ENCODE assay signal across 8 cellular contexts in the genomic region with DNA sequence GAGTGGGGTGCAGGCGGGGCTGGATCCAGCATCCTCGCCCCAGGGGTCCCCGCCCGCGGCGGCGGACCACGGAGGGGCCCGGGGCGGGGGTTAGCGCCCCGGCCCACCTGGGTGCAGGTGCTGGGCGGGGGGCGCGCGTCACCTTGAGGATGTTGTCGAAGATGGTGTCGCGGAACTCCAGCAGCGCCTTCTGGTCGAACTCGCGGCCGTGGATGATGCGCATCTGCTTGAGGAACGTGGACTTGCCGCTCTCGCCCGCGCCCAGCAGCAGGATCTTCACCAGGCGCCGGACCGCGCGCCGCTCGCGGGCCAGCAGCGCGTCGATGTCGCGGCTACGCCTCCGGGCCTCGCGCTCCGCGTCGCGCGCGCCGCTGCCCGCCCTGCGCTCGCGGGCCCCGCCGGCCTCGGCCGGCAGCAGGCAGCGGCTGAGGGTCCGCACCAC. TPM values are rescaled to one million over a fixed set of nuclear protein-coding genes. Genes with fewer than 3 reads are reported as not detected.
A peak's percentile ranks its signal among the peaks of the same experiment; 100 is the strongest.
DNase-seq lines count a peak whose midpoint lies in the region; ATAC-seq, FAIRE-seq and TF ChIP-seq lines count a peak whose summit lies in the region.

No MANE protein-coding gene starts in this region.

- peaks cover 23 to 26% of the 10 kb centered on the region in 2 experiments for H3K4me1 Mint-ChIP-seq in H9
- peaks cover 28 to 40% of the 10 kb centered on the region in 2 donors for H3K4me1 Mint-ChIP-seq in immature natural killer cell

- no peaks in the 10 kb centered on the region for H3K27me3 ChIP-seq in H9 (ENCODE audit: insufficient read depth, low read length)
- no peaks in the 10 kb centered on the region for H3K27me3 ChIP-seq in Panc1 (ENCODE audit: control insufficient read depth, insufficient read depth, low read length)
- no peaks in the 10 kb centered on the region for H3K27me3 ChIP-seq in GM12878 (replicated peaks in 1 of 2; ENCODE audit: control insufficient read depth in 2 of 2, insufficient read depth in 2 of 2, low read length in 1 of 2)

- H3T11ph ChIP-seq in H9 (ENCODE audit: low read length) = no peak overlapping the region

- H3K27ac ChIP-seq in C4-2B (peak overlapping the region; percentile 73), H9 (ENCODE audit: insufficient read length, low read depth, low read length) (no peak overlapping the region), Panc1 (ENCODE audit: low read length) (peak overlapping the region; percentile 75; the same call in 1 of the 2 replicates), GM12878 (ENCODE audit: control insufficient read depth, insufficient read depth) (peak overlapping the region; percentile 33; the same call in 1 of the 2 replicates)

- RAD21 ChIA-PET in GM12878 (lab: Charles Lee; ENCODE audit: unreplicated experiment) = no interaction called here

- no peaks in the 10 kb centered on the region for H3K9me3 ChIP-seq in H9 (ENCODE audit: control insufficient read depth, low read depth, low read length)
- no peaks in the 10 kb centered on the region for H3K9me3 ChIP-seq in Panc1 (ENCODE audit: control insufficient read depth, insufficient read depth, low read depth, low read length)
- no peaks in the 10 kb centered on the region for H3K9me3 ChIP-seq in GM12878 (replicated peaks; ENCODE audit: control insufficient read depth, insufficient read depth, low read length)

- POLR2A ChIA-PET in Panc1 (lab: Charles Lee) = no interaction called here
- POLR2A ChIA-PET in GM12878 (lab: Charles Lee) = interaction anchor here (0.6 to 1.4 kb wide), 3 partner anchors 19 to 68 kb away, joined by 3 to 4 read pairs (median 4); no protein-coding TSS in a partner anchor

- H3K79me2 ChIP-seq in H9 (ENCODE audit: insufficient read depth, low read length) (peaks cover 34% of the 10 kb centered on the region), GM12878 (ENCODE audit: control insufficient read depth, insufficient read depth, low read length) (peaks cover 4% of the 10 kb centered on the region)

- CTCF ChIA-PET in Panc1 (lab: Charles Lee) = no interaction called here
- CTCF ChIA-PET in GM12878 (lab: Yijun Ruan, JAX) = no interaction called here

- no peak overlapping the region for H3K56ac ChIP-seq in H9 (ENCODE audit: insufficient read length, low read depth, low read length)

- H3K27ac Mint-ChIP-seq in H9 (no peak overlapping the region; a peak in 1 of 7 replicates), immature natural killer cell (peak overlapping the region in 3 of 6 donors; percentile 27 to 71 (median 69))

- in situ Hi-C loops in Panc1 (cut with HindIII; ENCODE audit: low pct_unique_long_range_greater_than_20kb, low sequenced_read_pairs) (no loop called here), GM12878 (cut with MboI) (no loop called here)

- H4K91ac ChIP-seq in H9 (ENCODE audit: insufficient read length, low read depth, low read length) = no peak overlapping the region

- no peak overlapping the region; the same call in 1 of the 2 replicates for H3K4ac ChIP-seq in H9 (ENCODE audit: low read depth, low read length)

- TF ChIP-seq EP300 in GM12878 (IDR thresholded peaks at IDR 0.05; ENCODE audit: borderline replicate concordance in 1 of 2, control insufficient read depth in 1 of 2, low read depth in 2 of 2, low read length in 2 of 2) = no peak

- FAIRE-seq in GM12878 (lab: Jason Lieb, UNC) (no peak), D721Med (lab: Jason Lieb, UNC) (no peak)

- H4K20me1 ChIP-seq in H9 (ENCODE audit: control insufficient read depth, insufficient read depth, insufficient read length) (no peaks in the 10 kb centered on the region), GM12878 (ENCODE audit: control insufficient read depth, insufficient read depth) (no peaks in the 10 kb centered on the region)

- H3K4me3 ChIP-seq in Panc1 (ENCODE audit: low read depth in 2 of 2, low read length in 2 of 2) (peak overlapping the region; percentile 52 to 69), GM12878 (peak overlapping the region; percentile 76)

- WGBS in H9 (ENCODE audit: extremely low coverage, insufficient read length, low lambda C conversion rate) = no CpG with 5 or more reads among the region's 64 CpGs
- 2% methylated on average over 62 of the region's 64 CpGs for WGBS in GM12878 (ENCODE audit: insufficient coverage, insufficient replicate concordance, low lambda C conversion rate, missing lambda C conversion rate)

- no peak overlapping the region for H2BK120ac ChIP-seq in H9 (ENCODE audit: low read depth, low read length, poor library complexity, severe bottlenecking)

- H2AFZ ChIP-seq in H9 (ENCODE audit: low read length) (no peak overlapping the region), GM12878 (ENCODE audit: control insufficient read depth, low read depth, low read length) (peak overlapping the region; percentile 72)

- H3K14ac ChIP-seq in H9 (ENCODE audit: insufficient read depth, low read length) = peak overlapping the region; percentile 62

- H2BK12ac ChIP-seq in H9 (ENCODE audit: insufficient read length, low read depth, low read length) = no peak overlapping the region

- no peaks in the 10 kb centered on the region; the same call in none of the 2 replicates for H3K36me3 ChIP-seq in Panc1 (ENCODE audit: control insufficient read depth, insufficient read depth, low read length)
- H3K36me3 ChIP-seq in GM12878 (ENCODE audit: control insufficient read depth in 2 of 2, insufficient read depth in 2 of 2, low read length in 1 of 2) = 0 out of 4 replicates have a peak, but pooled peaks cover 0 to 4% of the 10 kb centered on the region in 2 experiments

- no peak overlapping the region for H2BK5ac ChIP-seq in H9 (ENCODE audit: insufficient read length, low read length)

- DNase-seq in H9 = no peak
- DNase-seq in Panc1 (ENCODE audit: low read depth, low spot score) = no peak
- no peak for DNase-seq in GM12878 (ENCODE audit: low read depth, low spot score)
- DNase-seq in immature natural killer cell = no peak
- peak; percentile 33 for DNase-seq in stimulated activated CD4-positive, alpha-beta T cell treated with anti-CD3 and anti-CD28 coated beads, Interleukin-1b, Interleukin-23, amount 100 ng/mL, for 48 hours
- no peak for DNase-seq in D721Med (ENCODE audit: insufficient read length, low spot score)

- 0 out of 2 replicates have a peak, but pooled peaks have one; percentile 10 for TF ChIP-seq POLR2A in GM12878 (IDR thresholded peaks at IDR 0.05; ENCODE audit: low read depth, low read length)

- H2AK5ac ChIP-seq in H9 (ENCODE audit: insufficient read length, low read length) = no peak overlapping the region

- H3K9ac ChIP-seq in H9 (ENCODE audit: extremely low read depth, insufficient read length, low read length) (peak overlapping the region; percentile 66), GM12878 (ENCODE audit: control insufficient read depth, insufficient read depth, low read length) (peak overlapping the region; percentile 43; the same call in 1 of the 2 replicates)

- peaks cover 18 to 38% (median 37%) of the 10 kb centered on the region in 3 experiments for H3K36me3 Mint-ChIP-seq in H9 (ENCODE audit: insufficient read depth in 1 of 3, low read depth in 3 of 3)
- no peaks in the 10 kb centered on the region for H3K36me3 Mint-ChIP-seq in immature natural killer cell

- intact Hi-C loops in Panc1 (cut with micrococcal nuclease; ENCODE audit: unreplicated experiment) (no loop called here), GM12878 (cut with micrococcal nuclease; ENCODE audit: unreplicated experiment) (loop anchor here (2.0 to 5.0 kb wide), 2 partner anchors 85 to 131 kb away; no protein-coding TSS in a partner anchor)

- no peak overlapping the region for H2BK20ac ChIP-seq in H9 (ENCODE audit: low read depth, low read length, poor library complexity, severe bottlenecking)

- H3K23ac ChIP-seq in H9 (ENCODE audit: insufficient read length, low read depth, low read length) = no peak overlapping the region

- peak overlapping the region; percentile 87 for H3K18ac ChIP-seq in H9 (ENCODE audit: insufficient read length, low read depth, low read length)

- no peaks in the 10 kb centered on the region for H3K23me2 ChIP-seq in H9 (ENCODE audit: insufficient read length, low read depth, low read length, poor library complexity, severe bottlenecking)

- H3K4me1 ChIP-seq in H9 (ENCODE audit: insufficient read depth, low read length) = peaks cover 2% of the 10 kb centered on the region; the same call in 1 of the 2 replicates
- H3K4me1 ChIP-seq in Panc1 (ENCODE audit: control insufficient read depth, insufficient read depth, low read length) = peaks cover 30% of the 10 kb centered on the region
- peaks cover 14% of the 10 kb centered on the region for H3K4me1 ChIP-seq in GM12878 (ENCODE audit: control insufficient read depth, insufficient read depth, low read length)

- H3K27me3 Mint-ChIP-seq in H9 (ENCODE audit: low read depth) (no peaks in the 10 kb centered on the region), immature natural killer cell (ENCODE audit: low read depth in 3 of 3) (peaks cover 0 to 12% (median 5%) of the 10 kb centered on the region in 3 donors)

- H3K79me1 ChIP-seq in H9 (ENCODE audit: insufficient read depth, low read depth, low read length, poor library complexity, severe bottlenecking) = peaks cover 8% of the 10 kb centered on the region

- BruUV-seq in Panc1 (replicated peaks; lab: Mats Ljungman, UMichigan) (no TSS peak), GM12878 (replicated peaks; lab: Mats Ljungman, UMichigan) (no TSS peak)

- no peak overlapping the region; the same call in 1 of the 2 replicates for H2BK15ac ChIP-seq in H9 (ENCODE audit: low read depth, low read length)

- no peak overlapping the region for H4K8ac ChIP-seq in H9 (replicated peaks; ENCODE audit: insufficient read length, low read depth, low read length)

- SMC1A ChIA-PET in GM12878 (lab: Charles Lee; ENCODE audit: uncharacterized antibody, unreplicated experiment) = interaction anchor here (0.7 to 1.3 kb wide), 3 partner anchors 8 to 144 kb away, joined by 3 to 4 read pairs (median 3); no protein-coding TSS in a partner anchor

- no peaks in the 10 kb centered on the region; a peak in 3 of 5 replicates for H3K9me3 Mint-ChIP-seq in H9
- no peaks in the 10 kb centered on the region for H3K9me3 Mint-ChIP-seq in immature natural killer cell

- TF ChIP-seq RAD21 in GM12878 (IDR thresholded peaks at IDR 0.05; ENCODE audit: insufficient read depth, low read depth, low read length) = no peak

- H3K4me3 Mint-ChIP-seq in H9 = peak overlapping the region; percentile 78 to 90
- peak overlapping the region in 4 of 5 donors; percentile 55 to 84 (median 67) for H3K4me3 Mint-ChIP-seq in immature natural killer cell

- ATAC-seq in Panc1 (peak; percentile 57), GM12878 (peak; percentile 0; the same call in 2 of the 3 replicates), GM21576 (IDR thresholded peaks at IDR 0.05; ENCODE audit: unreplicated experiment) (no peak)

- H3K4me2 ChIP-seq in H9 (ENCODE audit: insufficient read depth, insufficient read length, low read length) (peak overlapping the region; percentile 59), GM12878 (ENCODE audit: control insufficient read depth, insufficient read depth) (peak overlapping the region; percentile 72)

- TF ChIP-seq CTCF in C4-2B (conservative IDR thresholded peaks at IDR 0.05) (no peak), H9 (conservative IDR thresholded peaks at IDR 0.05) (no peak), Panc1 (IDR thresholded peaks at IDR 0.05) (no peak), GM12878 (IDR thresholded peaks at IDR 0.05 in 2 of 3, conservative IDR thresholded peaks at IDR 0.05 in 1 of 3; ENCODE audit: control insufficient read depth in 2 of 3, extremely low read depth in 1 of 3, insufficient read depth in 1 of 3, low read depth in 3 of 3, low read length in 3 of 3) (no peak), D721Med (IDR thresholded peaks at IDR 0.05; ENCODE audit: insufficient read depth, missing control alignments) (no peak)

- H4K5ac ChIP-seq in H9 (ENCODE audit: insufficient read length, low read depth, low read length) = no peak overlapping the region

RNA-seq across cellular contexts. Expression of a gene that starts 0.4 kb away (rescaled TPM):
- total RNA-seq in H9 (2021) (60.2 and 63.1 TPM in 2 replicates), Panc1 (2021; ENCODE audit: unreplicated experiment) (139 TPM), GM12878 (2014; rRNA removed) (8.0 and 8.6 TPM in 2 replicates), GM12878 (2014; rRNA removed; fragmentation: Illumina TruSeq; extraction: Trizol) (15.5 and 16.6 TPM in 2 replicates), GM12878 (2021) (42.1 and 42.8 TPM in 2 replicates)
- 170 TPM for polyA plus RNA-seq in Panc1 (2012; ENCODE audit: insufficient read length)
- 23.6 and 23.7 TPM in 2 replicates for total RNA-seq in GM12878 (2013; cell fraction: nucleolus; rRNA removed)
- 8.9 TPM for polyA plus RNA-seq in GM12878 (2011; ENCODE audit: low read depth)
- polyA plus RNA-seq in GM12878 (2011; rRNA removed) (26.8 and 51.8 TPM in 2 replicates), GM12878 (2014; fragmentation: Illumina TruSeq; extraction: Trizol) (13.0 and 31.2 TPM in 2 replicates), GM12878 (2014; fragmentation: Nextera tagmentation; extraction: Ambion mirVana) (1 to 10 TPM; 1.9 to 3.0 TPM), GM12878 (2014; rRNA removed) (34.5 and 34.9 TPM in 2 replicates), GM12878 (2016; fragmentation: Nextera tagmentation; extraction: Ambion mirVana) (1 to 10 TPM; 3.4 to 4.1 TPM), immature natural killer cell (1 to 10 TPM; 4.7 to 6.1 (median 4.8) TPM)
- polyA plus RNA-seq in GM12878 (2011; cell fraction: cytosol; rRNA removed) = 40.7 and 58.1 TPM in 2 replicates
- 29.2 and 33.1 TPM in 2 replicates for polyA plus RNA-seq in GM12878 (2011; cell fraction: nucleus; rRNA removed)
- polyA plus RNA-seq in GM12878 (2012) = 15.2 and 16.0 TPM in 2 replicates
- 72.4 and 89.6 TPM in 2 replicates for polyA minus RNA-seq in GM12878 (2011; rRNA and poly(A)+ RNA removed)
- 21.6 and 25.6 TPM in 2 replicates for polyA minus RNA-seq in GM12878 (2011; cell fraction: cytosol; rRNA and poly(A)+ RNA removed)
- polyA minus RNA-seq in GM12878 (2011; cell fraction: nucleus; rRNA and poly(A)+ RNA removed) = 8.6 and 17.8 TPM in 2 replicates
